Comparison of ENCODE assay signal across 7 cellular contexts in the genomic region with DNA sequence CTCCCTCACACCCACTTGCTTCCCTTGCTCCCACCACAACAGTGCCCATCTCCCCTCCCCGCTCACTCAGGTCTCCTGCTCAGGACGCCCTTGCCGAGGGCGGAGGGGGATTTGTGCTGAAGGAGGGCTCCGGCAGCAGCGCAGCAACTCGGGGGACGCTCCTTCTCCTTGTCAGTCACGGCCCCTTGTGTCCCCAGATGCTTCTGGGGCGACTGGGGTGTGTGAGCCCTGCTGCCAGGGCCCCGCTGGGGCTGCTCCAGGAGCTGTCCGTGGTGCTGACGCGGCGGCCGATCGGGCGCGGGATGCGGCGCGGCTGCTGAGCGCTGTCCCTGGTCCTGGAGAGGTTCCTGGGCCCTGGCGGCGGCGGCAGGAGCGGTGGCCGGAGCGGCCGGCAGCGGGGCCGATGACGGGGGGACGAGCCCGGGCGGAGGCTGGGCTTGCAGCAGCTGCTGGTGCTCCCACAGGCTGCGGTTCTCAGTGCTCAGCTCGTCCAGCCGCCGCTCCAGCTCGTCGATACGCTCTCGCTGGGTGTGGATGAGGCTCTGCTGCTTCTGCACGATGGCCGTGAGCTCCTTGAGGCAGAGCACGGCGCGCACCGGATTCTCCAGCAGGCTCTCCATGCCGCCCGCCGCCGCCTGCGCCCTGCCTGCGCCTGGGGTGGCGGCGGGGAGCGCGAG.
DNase-seq lines count a peak whose midpoint lies in the region; ATAC-seq, FAIRE-seq and TF ChIP-seq lines count a peak whose summit lies in the region.
"Not testable (repeated sequence)": the region's sequence is repeated elsewhere in the genome, so short reads cannot be mapped to it uniquely, and the experiment has no call there.

No MANE protein-coding gene starts in this region.

- not testable (repeated sequence) for H3K9ac ChIP-seq in HUES6 (ENCODE audit: low read length); adipocyte (ENCODE audit: low read length)

- peak; percentile 60 for ATAC-seq in GM18909 (IDR thresholded peaks at IDR 0.05; ENCODE audit: poor library complexity, unreplicated experiment)
- peak; percentile 91 for ATAC-seq in RWPE2 (ENCODE audit: low read depth)
- peak; percentile 96 for ATAC-seq in left colon
- ATAC-seq in pancreas: peak; percentile 97 to 100 (median 98)

- H3K4me1 ChIP-seq in HUES6 (ENCODE audit: control insufficient read depth, insufficient read depth, low read length); RWPE2 (ENCODE audit: insufficient read depth, poor library complexity, severe bottlenecking); adipocyte (ENCODE audit: control insufficient read depth, insufficient read depth, low read length); pancreas: not testable (repeated sequence)

- TF ChIP-seq CTCF in RWPE2 (IDR thresholded peaks at IDR 0.05; ENCODE audit: poor library complexity, severe bottlenecking); pancreas (IDR thresholded peaks at IDR 0.05): not testable (repeated sequence)

- not testable (repeated sequence) for FAIRE-seq in pancreas (lab: Jason Lieb, UNC)

- WGBS in pancreas, 2 donors: 3 to 4% methylated on average over 25 to 44 of the region's 60 CpGs

- intact Hi-C loops in left colon (cut with DNase I, micrococcal nuclease); pancreas (cut with DNase I): not testable (repeated sequence)

- H3K4me3 ChIP-seq in HUES6 (ENCODE audit: low read depth, low read length) (peak overlapping the region; percentile 45; the same call in 1 of the 2 replicates), pancreas (peak overlapping the region in 1 of 4 donors; percentile 18)
- not testable (repeated sequence) for H3K4me3 ChIP-seq in RWPE2 (ENCODE audit: severe bottlenecking); adipocyte (ENCODE audit: low read length)

- not testable (repeated sequence) for H3K27ac ChIP-seq in HUES6 (ENCODE audit: low read depth, low read length); RWPE2 (ENCODE audit: poor library complexity, severe bottlenecking); pancreas

- DNase-seq in RWPE2 (ENCODE audit: low spot score) (peak; percentile 68), adipocyte (ENCODE audit: low read depth) (peak; percentile 24), fibroblast of gingiva (ENCODE audit: low read depth) (peak; percentile 10), pancreas (peak; percentile 23 to 86 (median 49))
- not testable (repeated sequence) for DNase-seq in left colon

- H3K27me3 ChIP-seq in HUES6 (ENCODE audit: control insufficient read depth, insufficient read depth, low read length) (peaks cover 50% of the 10 kb centered on the region), RWPE2 (ENCODE audit: insufficient read depth, poor library complexity, severe bottlenecking) (peaks cover 36% of the 10 kb centered on the region)
- not testable (repeated sequence) for H3K27me3 ChIP-seq in adipocyte (replicated peaks; ENCODE audit: control insufficient read depth, insufficient read depth, low read length); pancreas

- not testable (repeated sequence) for H3K36me3 ChIP-seq in HUES6 (ENCODE audit: control insufficient read depth, insufficient read depth, low read length); RWPE2 (ENCODE audit: low read depth); adipocyte (ENCODE audit: control insufficient read depth, insufficient read depth, low read length, severe bottlenecking); pancreas

- H3K9me3 ChIP-seq in HUES6 (ENCODE audit: control insufficient read depth, insufficient read depth, low read depth, low read length); RWPE2 (ENCODE audit: severe bottlenecking); adipocyte (ENCODE audit: control insufficient read depth, low read length); pancreas: not testable (repeated sequence)
